ENCODE assay signal across 1 cellular context in genomic region chr1:101257500-101258325, GRCh38.
A peak's percentile ranks its signal among the peaks of the same experiment; 100 is the strongest.
TF ChIP-seq lines count a peak whose summit lies in the region.

No MANE protein-coding gene starts in this region.

TF ChIP-seq in K562, 482 proteins besides CTCF, POLR2A, EP300 and RAD21 (continued from another document and continues in another):
- no peak for TF ChIP-seq TSHZ1 (CRISPR knock-in tag; IDR thresholded peaks at IDR 0.05)
- no peak for TF ChIP-seq MIER1 (IDR thresholded peaks at IDR 0.05; ENCODE audit: low read depth)
- TF ChIP-seq ZBTB1 (CRISPR knock-in tag; IDR thresholded peaks at IDR 0.05; ENCODE audit: borderline replicate concordance, low read depth): no peak
- TF ChIP-seq, protein P1, sequence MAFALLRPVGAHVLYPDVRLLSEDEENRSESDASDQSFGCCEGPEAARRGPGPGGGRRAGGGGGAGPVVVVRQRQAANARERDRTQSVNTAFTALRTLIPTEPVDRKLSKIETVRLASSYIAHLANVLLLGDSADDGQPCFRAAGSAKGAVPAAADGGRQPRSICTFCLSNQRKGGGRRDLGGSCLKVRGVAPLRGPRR (CRISPR knock-in tag; IDR thresholded peaks at IDR 0.05): no peak
- no peak for TF ChIP-seq TRIM28 (IDR thresholded peaks at IDR 0.05)
- peak; percentile 82 for TF ChIP-seq ZNF384 (IDR thresholded peaks at IDR 0.05; ENCODE audit: low read depth, low read length)
- no peak for TF ChIP-seq SP2 (IDR thresholded peaks at IDR 0.05; ENCODE audit: extremely low read depth, low read depth, low read length, poor library complexity, severe bottlenecking)
- TF ChIP-seq NCOA1 (IDR thresholded peaks at IDR 0.05; ENCODE audit: low read depth): no peak
- TF ChIP-seq PPARD (CRISPR knock-in tag; IDR thresholded peaks at IDR 0.05): no peak
- no peak for TF ChIP-seq HMG20A (CRISPR knock-in tag; conservative IDR thresholded peaks at IDR 0.05)
- no peak for TF ChIP-seq DEAF1 (CRISPR knock-in tag; IDR thresholded peaks at IDR 0.05)
- TF ChIP-seq ELF1 (tag; IDR thresholded peaks at IDR 0.05): 0 out of 2 replicates have a peak, but pooled peaks have one; percentile 33
- TF ChIP-seq ATF7 (IDR thresholded peaks at IDR 0.05): 0 out of 2 replicates have a peak, but pooled peaks have one; percentile 51
- no peak for TF ChIP-seq BCL6 (CRISPR knock-in tag; IDR thresholded peaks at IDR 0.05)
- no peak for TF ChIP-seq TOE1 (IDR thresholded peaks at IDR 0.05; ENCODE audit: borderline replicate concordance)
- no peak for TF ChIP-seq TOE1 (CRISPR knock-in tag; IDR thresholded peaks at IDR 0.05; ENCODE audit: borderline replicate concordance, low read depth)
- TF ChIP-seq SIN3B (IDR thresholded peaks at IDR 0.05; ENCODE audit: low read depth): no peak
- TF ChIP-seq SMAD4 (CRISPR knock-in tag; conservative IDR thresholded peaks at IDR 0.05): 0 out of 2 replicates have a peak, but pooled peaks have one; percentile 37
- TF ChIP-seq ZNF316 (IDR thresholded peaks at IDR 0.05): no peak
- TF ChIP-seq, protein P2, sequence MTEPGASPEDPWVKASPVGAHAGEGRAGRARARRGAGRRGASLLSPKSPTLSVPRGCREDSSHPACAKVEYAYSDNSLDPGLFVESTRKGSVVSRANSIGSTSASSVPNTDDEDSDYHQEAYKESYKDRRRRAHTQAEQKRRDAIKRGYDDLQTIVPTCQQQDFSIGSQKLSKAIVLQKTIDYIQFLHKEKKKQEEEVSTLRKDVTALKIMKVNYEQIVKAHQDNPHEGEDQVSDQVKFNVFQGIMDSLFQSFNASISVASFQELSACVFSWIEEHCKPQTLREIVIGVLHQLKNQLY (CRISPR knock-in tag; conservative IDR thresholded peaks at IDR 0.05): no peak
- TF ChIP-seq DDX20 (tag; IDR thresholded peaks at IDR 0.05; ENCODE audit: low read depth): no peak
- peak; percentile 68; the same call in 1 of the 2 replicates for TF ChIP-seq POLR2AphosphoS5 (IDR thresholded peaks at IDR 0.05; ENCODE audit: control insufficient read depth, insufficient read depth, low read depth, low read length)
- TF ChIP-seq SOX6 (IDR thresholded peaks at IDR 0.05): peak; percentile 66
- TF ChIP-seq HNRNPUL1 (IDR thresholded peaks at IDR 0.05; ENCODE audit: low read length): no peak
- no peak for TF ChIP-seq ZNF586 (CRISPR knock-in tag; conservative IDR thresholded peaks at IDR 0.05)
- no peak for TF ChIP-seq XRCC3 (IDR thresholded peaks at IDR 0.05)
- TF ChIP-seq EZH2 (IDR thresholded peaks at IDR 0.05; ENCODE audit: borderline replicate concordance, low read depth, low read length): no peak
- no peak for TF ChIP-seq RBFOX2 (IDR thresholded peaks at IDR 0.05; ENCODE audit: low read depth, low read length)
- no peak for TF ChIP-seq ZNF668 (CRISPR knock-in tag; IDR thresholded peaks at IDR 0.05)
- TF ChIP-seq HDAC1 (IDR thresholded peaks at IDR 0.05): peak in 1 of 2 experiments; percentile 32; a peak in 1 of 4 replicates
- TF ChIP-seq FOXM1 (IDR thresholded peaks at IDR 0.05; ENCODE audit: low read depth): no peak
- TF ChIP-seq FOXM1 (CRISPR knock-in tag; IDR thresholded peaks at IDR 0.05; ENCODE audit: low read depth): no peak
- no peak for TF ChIP-seq ZNF717 (CRISPR knock-in tag; IDR thresholded peaks at IDR 0.05)
- no peak for TF ChIP-seq ARID2 (IDR thresholded peaks at IDR 0.05)
- TF ChIP-seq U2AF1 (optimal IDR thresholded peaks at IDR 0.05; ENCODE audit: low read depth, low read length): no peak
- no peak for TF ChIP-seq LARP7 (IDR thresholded peaks at IDR 0.05)
- TF ChIP-seq, protein P3, sequence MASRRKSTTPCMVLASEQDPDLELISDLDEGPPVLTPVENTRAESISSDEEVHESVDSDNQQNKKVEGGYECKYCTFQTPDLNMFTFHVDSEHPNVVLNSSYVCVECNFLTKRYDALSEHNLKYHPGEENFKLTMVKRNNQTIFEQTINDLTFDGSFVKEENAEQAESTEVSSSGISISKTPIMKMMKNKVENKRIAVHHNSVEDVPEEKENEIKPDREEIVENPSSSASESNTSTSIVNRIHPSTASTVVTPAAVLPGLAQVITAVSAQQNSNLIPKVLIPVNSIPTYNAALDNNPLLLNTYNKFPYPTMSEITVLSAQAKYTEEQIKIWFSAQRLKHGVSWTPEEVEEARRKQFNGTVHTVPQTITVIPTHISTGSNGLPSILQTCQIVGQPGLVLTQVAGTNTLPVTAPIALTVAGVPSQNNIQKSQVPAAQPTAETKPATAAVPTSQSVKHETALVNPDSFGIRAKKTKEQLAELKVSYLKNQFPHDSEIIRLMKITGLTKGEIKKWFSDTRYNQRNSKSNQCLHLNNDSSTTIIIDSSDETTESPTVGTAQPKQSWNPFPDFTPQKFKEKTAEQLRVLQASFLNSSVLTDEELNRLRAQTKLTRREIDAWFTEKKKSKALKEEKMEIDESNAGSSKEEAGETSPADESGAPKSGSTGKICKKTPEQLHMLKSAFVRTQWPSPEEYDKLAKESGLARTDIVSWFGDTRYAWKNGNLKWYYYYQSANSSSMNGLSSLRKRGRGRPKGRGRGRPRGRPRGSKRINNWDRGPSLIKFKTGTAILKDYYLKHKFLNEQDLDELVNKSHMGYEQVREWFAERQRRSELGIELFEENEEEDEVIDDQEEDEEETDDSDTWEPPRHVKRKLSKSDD (conservative IDR thresholded peaks at IDR 0.05; ENCODE audit: low read length): no peak
- TF ChIP-seq NELFE (IDR thresholded peaks at IDR 0.05; ENCODE audit: insufficient read depth, insufficient read length): no peak
- TF ChIP-seq ESRRB (CRISPR knock-in tag; IDR thresholded peaks at IDR 0.05; ENCODE audit: borderline replicate concordance): no peak
- TF ChIP-seq EGR1 (conservative IDR thresholded peaks at IDR 0.05): peak; percentile 66
- peak; percentile 51; the same call in 1 of the 2 replicates for TF ChIP-seq DPF2 (IDR thresholded peaks at IDR 0.05)
- no peak for TF ChIP-seq MED1 (CRISPR knock-in tag; IDR thresholded peaks at IDR 0.05; ENCODE audit: borderline replicate concordance)
- no peak for TF ChIP-seq SAP30 (IDR thresholded peaks at IDR 0.05; ENCODE audit: borderline replicate concordance, insufficient read depth, low read depth, low read length, poor library complexity, severe bottlenecking)
- TF ChIP-seq HMGN3 (IDR thresholded peaks at IDR 0.05; ENCODE audit: borderline replicate concordance, extremely low read depth, insufficient read length, low read depth, low read length): no peak
- TF ChIP-seq MYBL2 (IDR thresholded peaks at IDR 0.05; ENCODE audit: low read depth): no peak
- TF ChIP-seq MYBL2 (CRISPR knock-in tag; IDR thresholded peaks at IDR 0.05; ENCODE audit: borderline replicate concordance): no peak
- no peak for TF ChIP-seq E2F3 (CRISPR knock-in tag; IDR thresholded peaks at IDR 0.05)
- TF ChIP-seq, protein P4, sequence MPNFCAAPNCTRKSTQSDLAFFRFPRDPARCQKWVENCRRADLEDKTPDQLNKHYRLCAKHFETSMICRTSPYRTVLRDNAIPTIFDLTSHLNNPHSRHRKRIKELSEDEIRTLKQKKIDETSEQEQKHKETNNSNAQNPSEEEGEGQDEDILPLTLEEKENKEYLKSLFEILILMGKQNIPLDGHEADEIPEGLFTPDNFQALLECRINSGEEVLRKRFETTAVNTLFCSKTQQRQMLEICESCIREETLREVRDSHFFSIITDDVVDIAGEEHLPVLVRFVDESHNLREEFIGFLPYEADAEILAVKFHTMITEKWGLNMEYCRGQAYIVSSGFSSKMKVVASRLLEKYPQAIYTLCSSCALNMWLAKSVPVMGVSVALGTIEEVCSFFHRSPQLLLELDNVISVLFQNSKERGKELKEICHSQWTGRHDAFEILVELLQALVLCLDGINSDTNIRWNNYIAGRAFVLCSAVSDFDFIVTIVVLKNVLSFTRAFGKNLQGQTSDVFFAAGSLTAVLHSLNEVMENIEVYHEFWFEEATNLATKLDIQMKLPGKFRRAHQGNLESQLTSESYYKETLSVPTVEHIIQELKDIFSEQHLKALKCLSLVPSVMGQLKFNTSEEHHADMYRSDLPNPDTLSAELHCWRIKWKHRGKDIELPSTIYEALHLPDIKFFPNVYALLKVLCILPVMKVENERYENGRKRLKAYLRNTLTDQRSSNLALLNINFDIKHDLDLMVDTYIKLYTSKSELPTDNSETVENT (CRISPR knock-in tag; IDR thresholded peaks at IDR 0.05): no peak
- TF ChIP-seq ARNT (IDR thresholded peaks at IDR 0.05): no peak
- TF ChIP-seq MAZ (CRISPR knock-in tag; conservative IDR thresholded peaks at IDR 0.05 in 1 of 2, IDR thresholded peaks at IDR 0.05 in 1 of 2): peak in 1 of 2 experiments; percentile 56; a peak in 1 of 4 replicates
- no peak for TF ChIP-seq MCM2 (IDR thresholded peaks at IDR 0.05; ENCODE audit: low read depth)
- peak; percentile 58 for TF ChIP-seq SMARCE1 (IDR thresholded peaks at IDR 0.05)
- TF ChIP-seq, protein P5, sequence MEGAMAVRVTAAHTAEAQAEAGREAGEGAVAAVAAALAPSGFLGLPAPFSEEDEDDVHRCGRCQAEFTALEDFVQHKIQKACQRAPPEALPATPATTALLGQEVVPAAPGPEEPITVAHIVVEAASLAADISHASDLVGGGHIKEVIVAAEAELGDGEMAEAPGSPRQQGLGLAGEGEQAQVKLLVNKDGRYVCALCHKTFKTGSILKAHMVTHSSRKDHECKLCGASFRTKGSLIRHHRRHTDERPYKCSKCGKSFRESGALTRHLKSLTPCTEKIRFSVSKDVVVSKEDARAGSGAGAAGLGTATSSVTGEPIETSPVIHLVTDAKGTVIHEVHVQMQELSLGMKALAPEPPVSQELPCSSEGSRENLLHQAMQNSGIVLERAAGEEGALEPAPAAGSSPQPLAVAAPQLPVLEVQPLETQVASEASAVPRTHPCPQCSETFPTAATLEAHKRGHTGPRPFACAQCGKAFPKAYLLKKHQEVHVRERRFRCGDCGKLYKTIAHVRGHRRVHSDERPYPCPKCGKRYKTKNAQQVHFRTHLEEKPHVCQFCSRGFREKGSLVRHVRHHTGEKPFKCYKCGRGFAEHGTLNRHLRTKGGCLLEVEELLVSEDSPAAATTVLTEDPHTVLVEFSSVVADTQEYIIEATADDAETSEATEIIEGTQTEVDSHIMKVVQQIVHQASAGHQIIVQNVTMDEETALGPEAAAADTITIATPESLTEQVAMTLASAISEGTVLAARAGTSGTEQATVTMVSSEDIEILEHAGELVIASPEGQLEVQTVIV (CRISPR knock-in tag; IDR thresholded peaks at IDR 0.05; ENCODE audit: borderline replicate concordance): no peak
- TF ChIP-seq PCBP2 (IDR thresholded peaks at IDR 0.05; ENCODE audit: low read depth, low read length, poor library complexity, severe bottlenecking): no peak
- no peak for TF ChIP-seq SMAD2 (IDR thresholded peaks at IDR 0.05; ENCODE audit: low read depth, low read length)
- TF ChIP-seq CCNT2 (IDR thresholded peaks at IDR 0.05; ENCODE audit: borderline replicate concordance, extremely low read depth, insufficient read length, low read depth, low read length): no peak
- TF ChIP-seq CHD4 (IDR thresholded peaks at IDR 0.05; ENCODE audit: insufficient read depth, insufficient replicate concordance, low read depth, low read length, poor library complexity, severe bottlenecking): no peak
- TF ChIP-seq, protein P6, sequence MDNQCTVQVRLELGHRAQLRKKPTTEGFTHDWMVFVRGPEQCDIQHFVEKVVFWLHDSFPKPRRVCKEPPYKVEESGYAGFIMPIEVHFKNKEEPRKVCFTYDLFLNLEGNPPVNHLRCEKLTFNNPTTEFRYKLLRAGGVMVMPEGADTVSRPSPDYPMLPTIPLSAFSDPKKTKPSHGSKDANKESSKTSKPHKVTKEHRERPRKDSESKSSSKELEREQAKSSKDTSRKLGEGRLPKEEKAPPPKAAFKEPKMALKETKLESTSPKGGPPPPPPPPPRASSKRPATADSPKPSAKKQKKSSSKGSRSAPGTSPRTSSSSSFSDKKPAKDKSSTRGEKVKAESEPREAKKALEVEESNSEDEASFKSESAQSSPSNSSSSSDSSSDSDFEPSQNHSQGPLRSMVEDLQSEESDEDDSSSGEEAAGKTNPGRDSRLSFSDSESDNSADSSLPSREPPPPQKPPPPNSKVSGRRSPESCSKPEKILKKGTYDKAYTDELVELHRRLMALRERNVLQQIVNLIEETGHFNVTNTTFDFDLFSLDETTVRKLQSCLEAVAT (IDR thresholded peaks at IDR 0.05): peak in 1 of 2 experiments; percentile 12; a peak in 1 of 4 replicates
- peak; percentile 83 for TF ChIP-seq SPI1 (IDR thresholded peaks at IDR 0.05; ENCODE audit: borderline replicate concordance, low read depth, low read length)
- no peak for TF ChIP-seq RAD51 (IDR thresholded peaks at IDR 0.05; ENCODE audit: borderline replicate concordance, low read depth)
- no peak for TF ChIP-seq ZBED1 (IDR thresholded peaks at IDR 0.05)
- 0 out of 2 replicates have a peak, but pooled peaks have one; percentile 32 for TF ChIP-seq BHLHE40 (IDR thresholded peaks at IDR 0.05; ENCODE audit: low read length)
- TF ChIP-seq ZNF75A (CRISPR knock-in tag; IDR thresholded peaks at IDR 0.05): no peak
- no peak for TF ChIP-seq DNMT1 (IDR thresholded peaks at IDR 0.05)
- TF ChIP-seq MTA2 (IDR thresholded peaks at IDR 0.05; ENCODE audit: low read depth): no peak
